19 cellular contexts compared by ENCODE assay signal in genomic region chr11:128643661-128644060, GRCh38. TPM values are rescaled to one million over a fixed set of nuclear protein-coding genes. Genes with fewer than 3 reads are reported as not detected.
DNase-seq lines count a peak whose midpoint lies in the region; ATAC-seq, FAIRE-seq and TF ChIP-seq lines count a peak whose summit lies in the region.
"Had no signal": no experiment of that assay in that cellular context is flagged by ENCODE, and none has a peak within 500 bp of the region (broad histone marks: within the 10 kb centered on the region; RNA-seq: fewer than 3 reads in every experiment).

No MANE protein-coding gene starts in this region.

- H3K79me2 ChIP-seq in K562 (ENCODE audit: control insufficient read depth, insufficient read depth, low read length) (no peaks in the 10 kb centered on the region), GM23248 (ENCODE audit: insufficient read depth) (no peaks in the 10 kb centered on the region)

- POLR2A ChIA-PET in Panc1 (lab: Charles Lee): no interaction called here
- POLR2A ChIA-PET in K562 (lab: Yijun Ruan, JAX): no interaction called here

- TF ChIP-seq CTCF in Panc1 (IDR thresholded peaks at IDR 0.05) (no peak), K562 (IDR thresholded peaks at IDR 0.05 in 2 of 3, conservative IDR thresholded peaks at IDR 0.05 in 1 of 3; ENCODE audit: insufficient read depth in 2 of 3, low read depth in 1 of 3, low read length in 3 of 3) (no peak)

- H3K4me2 ChIP-seq in K562 (ENCODE audit: insufficient read depth, low read length): no peak overlapping the region
- H3K4me2 ChIP-seq in GM23248 (ENCODE audit: unreplicated experiment): no peak overlapping the region

- peak; percentile 73 for ATAC-seq in activated naive CD8-positive, alpha-beta T cell treated with anti-CD3 and anti-CD28 coated beads, Interleukin-2, amount 50 U/mL, for 24 hours
- ATAC-seq in Panc1 (peak; percentile 74; the same call in 1 of the 2 replicates), K562 (peak; percentile 73), GM21576 (IDR thresholded peaks at IDR 0.05; ENCODE audit: unreplicated experiment) (no peak)
- ATAC-seq in stimulated activated naive CD8-positive, alpha-beta T cell treated with anti-CD3 and anti-CD28 coated beads, Interleukin-15, Interleukin-2, amounts not matched to agents 100 U/mL and 50 U/mL, for 24 hours: peak; percentile 79
- ATAC-seq: sciatic nerve had no signal

- no peaks in the 10 kb centered on the region for H3K9me2 ChIP-seq in GM23248 (ENCODE audit: insufficient read depth)

- H3K36me3 ChIP-seq in Panc1 (ENCODE audit: control insufficient read depth, insufficient read depth, low read length) (no peaks in the 10 kb centered on the region), K562 (ENCODE audit: control insufficient read depth, insufficient read depth, low read length) (no peaks in the 10 kb centered on the region), GM23248 (ENCODE audit: low read depth) (no peaks in the 10 kb centered on the region)
- H3K36me3 ChIP-seq: neutrophil had no signal

- H3F3A ChIP-seq in GM23248 (ENCODE audit: insufficient read depth): no peaks in the 10 kb centered on the region

- H3K27me3 ChIP-seq in Panc1 (ENCODE audit: control insufficient read depth, insufficient read depth, low read length) (no peaks in the 10 kb centered on the region), K562 (ENCODE audit: control insufficient read depth in 2 of 2, insufficient read depth in 2 of 2, low read length in 2 of 2) (no peaks in the 10 kb centered on the region), GM23248 (replicated peaks; ENCODE audit: insufficient read depth) (no peaks in the 10 kb centered on the region)
- H3K27me3 ChIP-seq: neutrophil had no signal

- H3K27ac ChIP-seq in Panc1 (ENCODE audit: low read length): no peak overlapping the region
- no peak overlapping the region for H3K27ac ChIP-seq in K562 (ENCODE audit: extremely low read depth, low read depth, low read length)
- H3K27ac ChIP-seq in GM23248: no peak overlapping the region
- H3K27ac ChIP-seq: neutrophil had no signal

- no peaks in the 10 kb centered on the region for H3K9me1 ChIP-seq in K562 (ENCODE audit: control insufficient read depth, insufficient read depth, low read length)

- H3K9ac ChIP-seq in K562 (ENCODE audit: insufficient read depth in 1 of 2, low read depth in 2 of 2, low read length in 2 of 2) (no peak overlapping the region), GM23248 (no peak overlapping the region)

- H3K9me3 Mint-ChIP-seq in activated naive CD8-positive, alpha-beta T cell treated with anti-CD3 and anti-CD28 coated beads, Interleukin-2, amount 50 U/mL, for 24 hours: no peaks in the 10 kb centered on the region
- peaks cover 2% of the 10 kb centered on the region for H3K9me3 Mint-ChIP-seq in activated naive CD8-positive, alpha-beta T cell treated with anti-CD3 and anti-CD28 coated beads for 36 hours
- H3K9me3 Mint-ChIP-seq: CD8-positive, alpha-beta memory T cell had no signal

- H2AFZ ChIP-seq in K562 (ENCODE audit: low read depth, low read length) (no peak overlapping the region), GM23248 (no peak overlapping the region)

- TF ChIP-seq RAD21 in K562 (CRISPR knock-in tag; conservative IDR thresholded peaks at IDR 0.05 in 1 of 2, IDR thresholded peaks at IDR 0.05 in 1 of 2): 0 out of 4 replicates have a peak, but pooled peaks of 1 of the 2 experiments have one; percentile 13

- no peaks in the 10 kb centered on the region for H3K36me3 Mint-ChIP-seq in activated naive CD8-positive, alpha-beta T cell treated with anti-CD3 and anti-CD28 coated beads, Interleukin-2, amount 50 U/mL, for 24 hours (ENCODE audit: low read depth)
- no peaks in the 10 kb centered on the region for H3K36me3 Mint-ChIP-seq in activated naive CD8-positive, alpha-beta T cell treated with anti-CD3 and anti-CD28 coated beads for 36 hours
- H3K36me3 Mint-ChIP-seq: mesothelial cell of epicardium had no signal

- no peak overlapping the region for H3K4me3 Mint-ChIP-seq in activated naive CD8-positive, alpha-beta T cell treated with anti-CD3 and anti-CD28 coated beads, Interleukin-2, amount 50 U/mL, for 24 hours
- H3K4me3 Mint-ChIP-seq in activated naive CD8-positive, alpha-beta T cell treated with anti-CD3 and anti-CD28 coated beads for 36 hours: no peak overlapping the region
- H3K4me3 Mint-ChIP-seq: CD8-positive, alpha-beta memory T cell; mesothelial cell of epicardium had no signal

- H3K4me3 ChIP-seq in Panc1 (ENCODE audit: low read depth in 2 of 2, low read length in 2 of 2) (no peak overlapping the region), K562 (no peak overlapping the region), GM23248 (no peak overlapping the region)

- BruUV-seq in Panc1 (replicated peaks; lab: Mats Ljungman, UMichigan) (no TSS peak), K562 (replicated peaks; lab: Mats Ljungman, UMichigan) (no TSS peak)

- CTCF ChIA-PET in Panc1 (lab: Charles Lee) (no interaction called here), K562 (lab: Yijun Ruan, JAX; ENCODE audit: low intra/inter-chr PET ratio) (no interaction called here)

- H3K27me3 Mint-ChIP-seq in activated naive CD8-positive, alpha-beta T cell treated with anti-CD3 and anti-CD28 coated beads, Interleukin-2, amount 50 U/mL, for 24 hours: no peaks in the 10 kb centered on the region
- no peaks in the 10 kb centered on the region for H3K27me3 Mint-ChIP-seq in activated naive CD8-positive, alpha-beta T cell treated with anti-CD3 and anti-CD28 coated beads for 36 hours
- H3K27me3 Mint-ChIP-seq: CD8-positive, alpha-beta memory T cell had no signal

- no peak for TF ChIP-seq EP300 in K562 (IDR thresholded peaks at IDR 0.05; ENCODE audit: low read length)

- H4K20me1 ChIP-seq in K562 (replicated peaks; ENCODE audit: control insufficient read depth, insufficient read depth, low read length) (no peaks in the 10 kb centered on the region), GM23248 (ENCODE audit: insufficient read depth) (no peaks in the 10 kb centered on the region)

- intact Hi-C loops in Panc1 (cut with micrococcal nuclease; ENCODE audit: unreplicated experiment): no loop called here
- intact Hi-C loops in K562 (cut with micrococcal nuclease): no loop called here

- no peak overlapping the region for H3K27ac Mint-ChIP-seq in activated naive CD8-positive, alpha-beta T cell treated with anti-CD3 and anti-CD28 coated beads, Interleukin-2, amount 50 U/mL, for 24 hours
- H3K27ac Mint-ChIP-seq in activated naive CD8-positive, alpha-beta T cell treated with anti-CD3 and anti-CD28 coated beads for 36 hours: no peak overlapping the region
- H3K27ac Mint-ChIP-seq: CD8-positive, alpha-beta memory T cell; mesothelial cell of epicardium had no signal

- 6% methylated on average over 8 of the region's 8 CpGs for WGBS in K562 (ENCODE audit: insufficient coverage, low coverage, missing lambda C conversion rate)
- WGBS in GM23248 (ENCODE audit: low coverage in 1 of 2, low lambda C conversion rate in 2 of 2, missing lambda C conversion rate in 2 of 2), 2 experiments: 76 to 80% methylated on average over 8 of the region's 8 CpGs

- TF ChIP-seq POLR2A in K562 (conservative IDR thresholded peaks at IDR 0.05): no peak

- FAIRE-seq in K562 (lab: Jason Lieb, UNC): peak; percentile 42
- FAIRE-seq: astrocyte, colon, G401.6 had no signal

- H3K9me3 ChIP-seq in Panc1 (ENCODE audit: control insufficient read depth, insufficient read depth, low read depth, low read length) (no peaks in the 10 kb centered on the region), K562 (replicated peaks; ENCODE audit: control insufficient read depth, insufficient read depth, low read depth, low read length) (no peaks in the 10 kb centered on the region), GM23248 (ENCODE audit: low read depth) (no peaks in the 10 kb centered on the region)
- H3K9me3 ChIP-seq: neutrophil had no signal

- in situ Hi-C loops in Panc1 (cut with HindIII; ENCODE audit: low pct_unique_long_range_greater_than_20kb, low sequenced_read_pairs) (no loop called here), K562 (cut with MboI) (loop anchor here (25.0 kb wide), 1 partner anchor 606 kb away; no protein-coding TSS in a partner anchor), GM23248 (cut with MboI) (loop anchor here (25.0 kb wide), 1 partner anchor 606 kb away; no protein-coding TSS in a partner anchor)

- no peaks in the 10 kb centered on the region for H3K4me1 ChIP-seq in Panc1 (ENCODE audit: control insufficient read depth, insufficient read depth, low read length)
- no peaks in the 10 kb centered on the region for H3K4me1 ChIP-seq in K562 (replicated peaks in 1 of 2; ENCODE audit: control insufficient read depth in 2 of 2, insufficient read depth in 2 of 2, low read length in 2 of 2)
- H3K4me1 ChIP-seq in GM23248 (ENCODE audit: insufficient read depth): no peaks in the 10 kb centered on the region

- H3K4me1 Mint-ChIP-seq in activated naive CD8-positive, alpha-beta T cell treated with anti-CD3 and anti-CD28 coated beads, Interleukin-2, amount 50 U/mL, for 24 hours: peaks cover 16% of the 10 kb centered on the region
- peaks cover 7% of the 10 kb centered on the region for H3K4me1 Mint-ChIP-seq in activated naive CD8-positive, alpha-beta T cell treated with anti-CD3 and anti-CD28 coated beads for 36 hours

- no peak for DNase-seq in activated naive CD8-positive, alpha-beta T cell treated with anti-CD3 and anti-CD28 coated beads, Interleukin-2, amount 50 U/mL, for 24 hours
- DNase-seq in activated naive CD8-positive, alpha-beta T cell treated with anti-CD3 and anti-CD28 coated beads for 36 hours: no peak
- DNase-seq in Panc1 (ENCODE audit: low read depth, low spot score): no peak
- DNase-seq in K562 (ENCODE audit: extremely low read depth in 1 of 4, low spot score in 3 of 4): no peak
- no peak for DNase-seq in stimulated activated naive CD8-positive, alpha-beta T cell treated with anti-CD3 and anti-CD28 coated beads, Interleukin-15, Interleukin-2, amounts not matched to agents 100 U/mL and 50 U/mL, for 24 hours
- no peak for DNase-seq in foreskin melanocyte
- DNase-seq in GM23248: no peak
- DNase-seq: activated CD4-positive, CD25-positive, alpha-beta regulatory T cell; activated effector memory CD4-positive, alpha-beta T cell treated with anti-CD3 and anti-CD28 coated beads, Interleukin-2, amount 50 U/mL, for 16 hours; CD8-positive, alpha-beta memory T cell; foreskin fibroblast; NCI-H1436 treated with DMSO at 0.1 percent for 48 hours had no signal

RNA-seq across cellular contexts. Expression of gene FLI1, which starts 50.2 kb away (rescaled TPM):
- total RNA-seq in activated naive CD8-positive, alpha-beta T cell treated with anti-CD3 and anti-CD28 coated beads for 36 hours: 10 to 100 TPM; 37.5 to 38.9 TPM
- 1.5 TPM for total RNA-seq in Panc1 (2021; ENCODE audit: unreplicated experiment)
- polyA plus RNA-seq in Panc1 (2012; ENCODE audit: insufficient read length): 1.6 TPM
- not detected in 2 replicates for total RNA-seq in K562 (2011; cell fraction: chromatin; rRNA removed; ENCODE audit: low replicate concordance)
- total RNA-seq in K562 (2011; cell fraction: nucleolus; rRNA removed): not detected in 2 replicates
- total RNA-seq in K562 (2011; cell fraction: nucleoplasm; rRNA removed): not detected in 2 replicates
- not detected in 2 replicates for total RNA-seq in K562 (2014; rRNA removed)
- total RNA-seq in K562 (2014; rRNA removed; fragmentation: Illumina TruSeq; extraction: Trizol): not detected in 2 replicates
- total RNA-seq in K562 (2015; rRNA removed; fragmentation: Illumina TruSeq; extraction: Trizol): not detected in 2 replicates
- total RNA-seq in K562 (2021): 0.18 and 0.25 TPM in 2 replicates
- polyA plus RNA-seq in K562 (2011; rRNA removed): not detected in 2 replicates
- polyA plus RNA-seq in K562 (2011; cell fraction: cytosol; rRNA removed): not detected in 2 replicates
- polyA plus RNA-seq in K562 (2011; cell fraction: nucleus; rRNA removed): not detected in 2 replicates
- polyA plus RNA-seq in K562 (2012): 0.10 TPM in 1 of 2 replicates, not detected in the other
- not detected in 2 replicates for polyA plus RNA-seq in K562 (2014; fragmentation: Illumina TruSeq; extraction: Trizol)
- polyA plus RNA-seq in K562 (2014; fragmentation: Nextera tagmentation; extraction: Ambion mirVana): not detected
- not detected in 2 replicates for polyA plus RNA-seq in K562 (2014; rRNA removed)
- polyA minus RNA-seq in K562 (2011; rRNA and poly(A)+ RNA removed): not detected in 2 replicates
- polyA minus RNA-seq in K562 (2011; cell fraction: cytosol; rRNA and poly(A)+ RNA removed): not detected in 2 replicates
- not detected in 2 replicates for polyA minus RNA-seq in K562 (2011; cell fraction: nucleus; rRNA and poly(A)+ RNA removed)
- 12.1 and 22.3 TPM in 2 replicates for total RNA-seq in GM23248 (2014; rRNA removed; shearing (Covaris generic))
- 15.5 and 16.8 TPM in 2 replicates for polyA plus RNA-seq in GM23248 (2016; fragmentation: Nextera tagmentation; extraction: Ambion mirVana)

RNA-seq across cellular contexts. Expression of gene ETS1, which starts 56.3 kb away (rescaled TPM):
- total RNA-seq in activated naive CD8-positive, alpha-beta T cell treated with anti-CD3 and anti-CD28 coated beads for 36 hours: 100 to 1,000 TPM; 426 to 430 TPM
- 66.4 TPM for total RNA-seq in Panc1 (2021; ENCODE audit: unreplicated experiment)
- polyA plus RNA-seq in Panc1 (2012; ENCODE audit: insufficient read length): 38.6 TPM
- total RNA-seq in K562 (2011; cell fraction: chromatin; rRNA removed; ENCODE audit: low replicate concordance): not detected in 2 replicates
- total RNA-seq in K562 (2011; cell fraction: nucleolus; rRNA removed): not detected in 2 replicates
- not detected in 2 replicates for total RNA-seq in K562 (2011; cell fraction: nucleoplasm; rRNA removed)
- total RNA-seq in K562 (2014; rRNA removed): 0.16 and 0.23 TPM in 2 replicates
- total RNA-seq in K562 (2014; rRNA removed; fragmentation: Illumina TruSeq; extraction: Trizol): 0.33 and 0.38 TPM in 2 replicates
- total RNA-seq in K562 (2015; rRNA removed; fragmentation: Illumina TruSeq; extraction: Trizol): 0.15 and 0.25 TPM in 2 replicates
- 1.4 and 1.6 TPM in 2 replicates for total RNA-seq in K562 (2021)
- 0.03 and 0.13 TPM in 2 replicates for polyA plus RNA-seq in K562 (2011; rRNA removed)
- polyA plus RNA-seq in K562 (2011; cell fraction: cytosol; rRNA removed): 0.16 TPM in 1 of 2 replicates, not detected in the other
- 0.03 and 0.06 TPM in 2 replicates for polyA plus RNA-seq in K562 (2011; cell fraction: nucleus; rRNA removed)
- polyA plus RNA-seq in K562 (2012): 1.0 and 11.5 TPM in 2 replicates
- polyA plus RNA-seq in K562 (2014; fragmentation: Illumina TruSeq; extraction: Trizol): 0.50 and 0.54 TPM in 2 replicates
- under 1 TPM; 0.04 to 0.11 TPM for polyA plus RNA-seq in K562 (2014; fragmentation: Nextera tagmentation; extraction: Ambion mirVana)
- polyA plus RNA-seq in K562 (2014; rRNA removed): 0.18 and 0.21 TPM in 2 replicates
- polyA minus RNA-seq in K562 (2011; rRNA and poly(A)+ RNA removed): 0.14 TPM in 1 of 2 replicates, not detected in the other
- polyA minus RNA-seq in K562 (2011; cell fraction: cytosol; rRNA and poly(A)+ RNA removed): not detected in 2 replicates
- polyA minus RNA-seq in K562 (2011; cell fraction: nucleus; rRNA and poly(A)+ RNA removed): not detected in 2 replicates
- total RNA-seq in GM23248 (2014; rRNA removed; shearing (Covaris generic)): 58.6 and 61.0 TPM in 2 replicates
- 18.4 and 19.9 TPM in 2 replicates for polyA plus RNA-seq in GM23248 (2016; fragmentation: Nextera tagmentation; extraction: Ambion mirVana)

Comparison
In these comparisons a context has a peak if more than half of its experiments do, and no peak if none do; other contexts are left out.
1. RNA of gene ETS1, which starts 56.3 kb away (total RNA-seq): 426 to 430 TPM in activated naive CD8-positive, alpha-beta T cell treated with anti-CD3 and anti-CD28 coated beads for 36 hours, 66.4 TPM in Panc1 (single experiment) and 58.6 to 61.0 TPM in GM23248; 0.15 to 1.6 TPM in K562; every median in the first group is over 10 times any median in the second.